In the genomic region with DNA sequence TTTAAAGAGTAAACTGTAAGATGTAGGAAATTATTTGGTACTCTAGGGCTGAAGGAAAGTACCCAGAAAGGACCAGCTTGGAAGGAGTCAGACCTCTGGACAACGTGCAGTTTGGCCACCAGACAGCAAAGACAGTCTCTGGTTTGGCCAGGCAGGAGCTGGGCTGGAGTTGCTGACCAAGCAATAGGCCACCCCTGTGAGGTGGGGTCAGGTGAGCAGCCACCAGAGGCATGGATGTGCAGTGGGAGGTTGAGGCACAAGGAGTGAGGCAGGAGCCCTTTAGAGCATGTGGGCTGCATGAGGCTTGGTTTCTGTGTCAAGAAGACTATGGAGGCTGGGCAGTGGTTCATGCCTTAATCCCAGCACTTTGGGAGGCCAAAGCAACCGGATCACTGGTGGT, we compare ENCODE assay signal across 29 cellular contexts.
"Had no signal": no experiment of that assay in that cellular context is flagged by ENCODE, and none has a peak within 500 bp of the region (broad histone marks: within the 10 kb centered on the region; RNA-seq: fewer than 3 reads in every experiment).

No MANE protein-coding gene starts in this region.

- H3K36me3 ChIP-seq: neural progenitor cell, uterus had no signal

- H3K27ac Mint-ChIP-seq: nephron, neural progenitor cell had no signal

- H3K4me3 ChIP-seq: coronary artery, esophagus squamous epithelium, lung, neural progenitor cell, psoas muscle, skin epidermis, thoracic aorta, tibial nerve, upper lobe of left lung, uterus had no signal

- H2AFZ ChIP-seq: neural progenitor cell had no signal

- H3K4me1 Mint-ChIP-seq: naive thymus-derived CD4-positive, alpha-beta T cell; nephron; neural progenitor cell had no signal

- H3K27me3 Mint-ChIP-seq: memory B cell; naive thymus-derived CD4-positive, alpha-beta T cell; stimulated activated naive CD8-positive, alpha-beta T cell treated with anti-CD3 and anti-CD28 coated beads, Interleukin-15, Interleukin-2, amounts not matched to agents 100 ng/mL and 50 ng/mL, for 24 hours had no signal

- H3K27me3 ChIP-seq: esophagus squamous epithelium, neural progenitor cell, tibial nerve, upper lobe of left lung, uterus had no signal

- H3K9me3 Mint-ChIP-seq: nephron; neural progenitor cell; stimulated activated naive CD8-positive, alpha-beta T cell treated with anti-CD3 and anti-CD28 coated beads, Interleukin-15, Interleukin-2, amounts not matched to agents 100 ng/mL and 50 ng/mL, for 24 hours had no signal

- H3K4me1 ChIP-seq: esophagus squamous epithelium, neural progenitor cell, psoas muscle, tibial nerve, upper lobe of left lung, uterus had no signal

- FAIRE-seq: endothelial cell of umbilical vein, kidney had no signal

- DNase-seq: central memory CD4-positive, alpha-beta T cell; dermis blood vessel endothelial cell; effector memory CD4-positive, alpha-beta T cell; erythroblast; esophagus squamous epithelium; foreskin melanocyte; head of caudate nucleus; kidney; midbrain; naive thymus-derived CD4-positive, alpha-beta T cell; nucleus accumbens; psoas muscle; right cardiac atrium; stimulated activated CD4-positive, alpha-beta T cell treated with anti-CD3 and anti-CD28 coated beads, Interleukin-15, amount 100 ng/mL, for 24 hours; stimulated activated CD4-positive, alpha-beta T cell treated with anti-CD3 and anti-CD28 coated beads, Interleukin-4, amount 100 ng/mL, for 1 hour; stimulated activated CD8-positive, alpha-beta memory T cell treated with anti-CD3 and anti-CD28 coated beads, Interleukin-4, amount 100 ng/mL, for 48 hours; upper lobe of left lung; uterus had no signal

- H3K27ac ChIP-seq: coronary artery, esophagus squamous epithelium, neural progenitor cell, psoas muscle, skin epidermis, thoracic aorta, tibial nerve, upper lobe of left lung, uterus had no signal

- H3K9me3 ChIP-seq: esophagus squamous epithelium, psoas muscle, thoracic aorta, tibial nerve, upper lobe of left lung, uterus had no signal

- H3K4me3 Mint-ChIP-seq: memory B cell; naive thymus-derived CD4-positive, alpha-beta T cell; nephron; neural progenitor cell; stimulated activated naive CD8-positive, alpha-beta T cell treated with anti-CD3 and anti-CD28 coated beads, Interleukin-15, Interleukin-2, amounts not matched to agents 100 ng/mL and 50 ng/mL, for 24 hours had no signal

- ATAC-seq: left lobe of liver; naive thymus-derived CD4-positive, alpha-beta T cell; psoas muscle; right cardiac atrium had no signal

- H3K9ac ChIP-seq: neural progenitor cell had no signal

- H3K4me2 ChIP-seq: neural progenitor cell had no signal
